In genomic region chr12:44961887-44962286, GRCh38 we compare ENCODE assay signal across 20 cellular contexts.
"Had no signal": no experiment of that assay in that cellular context is flagged by ENCODE, and none has a peak within 500 bp of the region (broad histone marks: within the 10 kb centered on the region; RNA-seq: fewer than 3 reads in every experiment).

No MANE protein-coding gene starts in this region.

- ATAC-seq: foreskin keratinocyte; gastroesophageal sphincter; heart left ventricle; left lung; left ventricle myocardium superior; lower lobe of right lung; naive thymus-derived CD4-positive, alpha-beta T cell had no signal

- H3K36me3 ChIP-seq: esophagus muscularis mucosa, gastroesophageal sphincter, heart left ventricle, left lung, lower lobe of right lung had no signal

- H3K9me3 ChIP-seq: lower lobe of right lung had no signal

- H3K27ac ChIP-seq: coronary artery, dorsolateral prefrontal cortex, esophagus muscularis mucosa, foreskin keratinocyte, gastroesophageal sphincter, heart left ventricle, hepatocyte, left lung, lower lobe of right lung had no signal

- DNase-seq: dermis blood vessel endothelial cell; dorsolateral prefrontal cortex; effector CD4-positive, alpha-beta T cell; effector memory CD4-positive, alpha-beta T cell; foreskin keratinocyte; heart left ventricle; hypothalamus; immature natural killer cell; islet precursor cell; kidney; kidney glomerular epithelial cell; left lung; left ventricle myocardium superior; lower lobe of right lung; mesenchymal stem cell; naive thymus-derived CD4-positive, alpha-beta T cell had no signal

- H3K4me3 ChIP-seq: coronary artery, dorsolateral prefrontal cortex, esophagus muscularis mucosa, gastroesophageal sphincter, heart left ventricle, hepatocyte, left lung, lower lobe of right lung had no signal

- H3K4me1 ChIP-seq: esophagus muscularis mucosa, foreskin keratinocyte, gastroesophageal sphincter, heart left ventricle, left lung, lower lobe of right lung had no signal
